24 cellular contexts compared by ENCODE assay signal in genomic region chr10:75058142-75058541, GRCh38. TPM values are rescaled to one million over a fixed set of nuclear protein-coding genes. Genes with fewer than 3 reads are reported as not detected.
DNase-seq lines count a peak whose midpoint lies in the region; FAIRE-seq and TF ChIP-seq lines count a peak whose summit lies in the region.
"Had no signal": no experiment of that assay in that cellular context is flagged by ENCODE, and none has a peak within 500 bp of the region (broad histone marks: within the 10 kb centered on the region; RNA-seq: fewer than 3 reads in every experiment).

No MANE protein-coding gene starts in this region.

- no peaks in the 10 kb centered on the region; the same call in 1 of the 2 replicates for H3K4me1 ChIP-seq in HUES64 (ENCODE audit: insufficient read depth, low read length)
- H3K4me1 ChIP-seq: left lung, right atrium auricular region, thyroid gland had no signal

- TF ChIP-seq CTCF in bronchial epithelial cell (IDR thresholded peaks at IDR 0.05; ENCODE audit: insufficient read depth, low read length, severe bottlenecking), result no peak

- 90% methylated on average over 10 of the region's 10 CpGs for WGBS in HUES64

- no peaks in the 10 kb centered on the region for H3K9me3 ChIP-seq in HUES64 (ENCODE audit: insufficient read depth, low read depth, low read length)
- H3K9me3 ChIP-seq: left lung, ovary, right atrium auricular region, thyroid gland had no signal

- FAIRE-seq in bronchial epithelial cell (lab: Jason Lieb, UNC), result no peak
- FAIRE-seq: endometrium had no signal

- H3K27ac ChIP-seq in HUES64 (ENCODE audit: low read depth, low read length), result no peak overlapping the region
- H3K27ac ChIP-seq: left lung, ovary, right atrium auricular region, SK-N-MC, thyroid gland had no signal

- peak overlapping the region; percentile 2; the same call in 1 of the 2 replicates for H3K4me3 ChIP-seq in HUES64 (ENCODE audit: low read length)
- no peak overlapping the region for H3K4me3 ChIP-seq in bronchial epithelial cell (ENCODE audit: low read depth, low read length)
- H3K4me3 ChIP-seq: left lung, ovary, right atrium auricular region, SK-N-MC, thyroid gland had no signal

- DNase-seq in AG20443 (ENCODE audit: low spot score), result peak; percentile 92
- peak; percentile 66 for DNase-seq in bronchial epithelial cell (ENCODE audit: low read depth)
- DNase-seq in islet precursor cell, result peak; percentile 44
- DNase-seq in NCI-H446 (lab: John Stamatoyannopoulos, UW), result no peak
- DNase-seq in NCI-H774 (lab: John Stamatoyannopoulos, UW), result no peak
- DNase-seq in activated CD8-positive, alpha-beta memory T cell treated with anti-CD3 and anti-CD28 coated beads for 24 hours, result no peak
- DNase-seq in cerebellar cortex (ENCODE audit: low spot score), result no peak
- DNase-seq: ACHN; activated CD4-positive, alpha-beta T cell treated with anti-CD3 and anti-CD28 coated beads, Interleukin-2, amount 10 ng/mL, durations not matched to agents 24 days and 14 days; activated naive CD4-positive, alpha-beta T cell treated with anti-CD3 and anti-CD28 coated beads for 36 hours; amniotic stem cell; KG1; left lung; naive thymus-derived CD4-positive, alpha-beta T cell; NCI-H1694; NCI-H524; ovary; stimulated activated CD4-positive, alpha-beta T cell treated with anti-CD3 and anti-CD28 coated beads, Interleukin-12 subunit alpha, Interleukin-12 subunit beta, amount 100 ng/mL, for 4 hours; T-helper 2 cell; thyroid gland had no signal

- H3K27me3 ChIP-seq in HUES64 (ENCODE audit: insufficient read depth, low read length) (no peaks in the 10 kb centered on the region), bronchial epithelial cell (ENCODE audit: control insufficient read depth, insufficient read depth, low read length) (no peaks in the 10 kb centered on the region)
- H3K27me3 ChIP-seq: left lung, ovary, right atrium auricular region, thyroid gland had no signal

- no peak overlapping the region for H3K9ac ChIP-seq in HUES64 (ENCODE audit: low read depth, low read length)

- no peaks in the 10 kb centered on the region for H3K36me3 ChIP-seq in HUES64 (ENCODE audit: insufficient read depth, low read length)
- no peaks in the 10 kb centered on the region for H3K36me3 ChIP-seq in bronchial epithelial cell (ENCODE audit: control insufficient read depth, insufficient read depth, low read length)
- H3K36me3 ChIP-seq: left lung, ovary, right atrium auricular region, thyroid gland had no signal

RNA-seq across cellular contexts. Expression of gene SAMD8, which starts 53.3 kb away (rescaled TPM):
- 7.9 TPM for polyA plus RNA-seq in HUES64 (2013, experiment 1 of 2)
- 10.7 TPM for polyA plus RNA-seq in HUES64 (2013, experiment 2 of 2)
- total RNA-seq in bronchial epithelial cell, result 25.5 and 36.0 TPM in 2 replicates

Comparison
In these comparisons a context has a peak if more than half of its experiments do, and no peak if none do; other contexts are left out.
1. DNase-seq: peak in AG20443 (single experiment), bronchial epithelial cell (single experiment) and islet precursor cell (single experiment); none in NCI-H446 (0 of 2), NCI-H774 (single experiment), activated CD8-positive, alpha-beta memory T cell treated with anti-CD3 and anti-CD28 coated beads for 24 hours (single experiment) and cerebellar cortex (single experiment).